10 cellular contexts compared by ENCODE assay signal in the genomic region with DNA sequence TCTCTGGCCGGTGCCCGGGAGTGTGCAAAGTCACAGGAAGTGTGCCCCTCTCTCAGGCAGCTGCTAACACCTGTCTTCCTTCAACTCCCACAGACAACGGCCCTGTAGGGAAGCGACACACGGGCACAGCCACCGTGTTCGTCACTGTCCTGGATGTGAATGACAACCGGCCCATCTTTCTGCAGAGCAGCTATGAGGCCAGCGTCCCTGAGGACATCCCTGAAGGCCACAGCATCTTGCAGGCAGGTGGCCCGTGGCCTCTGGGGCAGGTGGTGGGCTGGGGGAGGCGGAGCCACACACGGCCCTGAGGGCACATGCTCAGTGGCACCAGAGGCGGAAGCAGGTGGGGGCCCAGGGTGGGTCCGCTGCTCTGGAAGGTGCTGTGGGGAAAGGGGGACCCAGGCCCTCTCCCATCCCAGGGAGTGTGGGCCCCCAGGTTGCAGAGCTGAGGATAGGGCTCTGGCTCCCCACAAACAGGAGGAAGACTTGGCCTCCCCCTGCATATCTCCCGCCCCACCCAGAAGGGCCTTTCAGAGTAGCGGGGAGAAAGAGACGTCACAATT. TPM values are rescaled to one million over a fixed set of nuclear protein-coding genes. Genes with fewer than 3 reads are reported as not detected.
A peak's percentile ranks its signal among the peaks of the same experiment; 100 is the strongest.
DNase-seq lines count a peak whose midpoint lies in the region; ATAC-seq, FAIRE-seq and TF ChIP-seq lines count a peak whose summit lies in the region.
"Had no signal": no experiment of that assay in that cellular context is flagged by ENCODE, and none has a peak within 500 bp of the region (broad histone marks: within the 10 kb centered on the region; RNA-seq: fewer than 3 reads in every experiment).

No MANE protein-coding gene starts in this region.

- peaks cover 12% of the 10 kb centered on the region; the same call in 1 of the 2 replicates for H3F3A ChIP-seq in GM23248 (ENCODE audit: insufficient read depth)

- H3K79me2 ChIP-seq in GM23248 (ENCODE audit: insufficient read depth), result no peaks in the 10 kb centered on the region

- no peaks in the 10 kb centered on the region for H3K9me2 ChIP-seq in GM23248 (ENCODE audit: insufficient read depth)

- no peak for TF ChIP-seq CTCF in right atrium auricular region (IDR thresholded peaks at IDR 0.05)
- no peak for TF ChIP-seq CTCF in GM20000 (IDR thresholded peaks at IDR 0.05; ENCODE audit: extremely low read depth, missing control alignments)
- TF ChIP-seq CTCF in D721Med (IDR thresholded peaks at IDR 0.05; ENCODE audit: insufficient read depth, missing control alignments), result no peak

- peaks cover 75% of the 10 kb centered on the region for H3K4me1 Mint-ChIP-seq in activated CD8-positive, alpha-beta T cell treated with anti-CD3 and anti-CD28 coated beads, Interleukin-2, amount 10 ng/mL, durations not matched to agents 7 days and 5 days (ENCODE audit: low read depth)

- 79 to 82% methylated on average over 16 of the region's 17 CpGs for WGBS in GM23248 (ENCODE audit: low coverage in 1 of 2, low lambda C conversion rate in 2 of 2, missing lambda C conversion rate in 2 of 2), 2 experiments

- H3K27ac ChIP-seq in GM23248, result peak overlapping the region; percentile 94
- H3K27ac ChIP-seq in right atrium auricular region, result peak overlapping the region; percentile 79 to 93

- H3K27ac Mint-ChIP-seq in activated CD8-positive, alpha-beta T cell treated with anti-CD3 and anti-CD28 coated beads, Interleukin-2, amount 10 ng/mL, durations not matched to agents 7 days and 5 days, result peak overlapping the region; percentile 99
- H3K27ac Mint-ChIP-seq: progenitor cell of endocrine pancreas had no signal

- POLR2A ChIA-PET in activated CD8-positive, alpha-beta T cell treated with anti-CD3 and anti-CD28 coated beads, Interleukin-2, amount 10 ng/mL, durations not matched to agents 7 days and 5 days (lab: Charles Lee), result interaction anchor here (0.6 to 3.0 kb wide), 13 partner anchors 11 to 61 kb away, joined by 3 to 15 read pairs (median 4); a partner anchor contains a TSS

- H3K36me3 Mint-ChIP-seq in activated CD8-positive, alpha-beta T cell treated with anti-CD3 and anti-CD28 coated beads, Interleukin-2, amount 10 ng/mL, durations not matched to agents 7 days and 5 days (ENCODE audit: low read depth), result peaks cover 3% of the 10 kb centered on the region

- H3K36me3 ChIP-seq in GM23248 (ENCODE audit: low read depth) (no peaks in the 10 kb centered on the region), right atrium auricular region (no peaks in the 10 kb centered on the region)

- CTCF ChIA-PET in activated CD8-positive, alpha-beta T cell treated with anti-CD3 and anti-CD28 coated beads, Interleukin-2, amount 10 ng/mL, durations not matched to agents 7 days and 5 days (lab: Charles Lee), result interaction anchor here (0.8 to 7.3 kb wide), 12 partner anchors 10 to 329 kb away, joined by 3 to 50 read pairs (median 4); a partner anchor contains a TSS

- no peaks in the 10 kb centered on the region for H4K20me1 ChIP-seq in GM23248 (ENCODE audit: insufficient read depth)

- DNase-seq in GM23248, result no peak
- peak; percentile 60 for DNase-seq in activated CD8-positive, alpha-beta T cell treated with anti-CD3 and anti-CD28 coated beads, Interleukin-2, amount 10 ng/mL, durations not matched to agents 7 days and 5 days
- no peak for DNase-seq in right atrium auricular region (ENCODE audit: low spot score)
- DNase-seq in stimulated activated CD8-positive, alpha-beta memory T cell treated with anti-CD3 and anti-CD28 coated beads, Interleukin-15, amount 100 ng/mL, for 1 hour (ENCODE audit: low read depth), result peak; percentile 14
- DNase-seq in HCEC 1CT, result no peak
- no peak for DNase-seq in GM20000 (ENCODE audit: low spot score)
- no peak for DNase-seq in RPMI8226
- no peak for DNase-seq in D721Med (ENCODE audit: insufficient read length, low spot score)
- DNase-seq: NCI-H82 had no signal

- H3K4me3 ChIP-seq in GM23248 (no peak overlapping the region), right atrium auricular region (no peak overlapping the region)

- in situ Hi-C loops in GM23248 (cut with MboI), result no loop called here

- peak overlapping the region; percentile 86 for H3K9ac ChIP-seq in GM23248

- H3K27me3 Mint-ChIP-seq in activated CD8-positive, alpha-beta T cell treated with anti-CD3 and anti-CD28 coated beads, Interleukin-2, amount 10 ng/mL, durations not matched to agents 7 days and 5 days (ENCODE audit: low read depth), result no peaks in the 10 kb centered on the region

- FAIRE-seq in D721Med (lab: Jason Lieb, UNC), result no peak

- H3K4me1 ChIP-seq in GM23248 (ENCODE audit: insufficient read depth) (peaks cover 22% of the 10 kb centered on the region), right atrium auricular region (peaks cover 0 to 54% of the 10 kb centered on the region in 2 donors)

- no peaks in the 10 kb centered on the region for H3K9me3 Mint-ChIP-seq in activated CD8-positive, alpha-beta T cell treated with anti-CD3 and anti-CD28 coated beads, Interleukin-2, amount 10 ng/mL, durations not matched to agents 7 days and 5 days (ENCODE audit: insufficient read depth)

- H3K4me3 Mint-ChIP-seq in activated CD8-positive, alpha-beta T cell treated with anti-CD3 and anti-CD28 coated beads, Interleukin-2, amount 10 ng/mL, durations not matched to agents 7 days and 5 days, result peak overlapping the region; percentile 80

- H3K4me2 ChIP-seq in GM23248 (ENCODE audit: unreplicated experiment), result peak overlapping the region; percentile 39

- H3K27me3 ChIP-seq in GM23248 (replicated peaks; ENCODE audit: insufficient read depth) (no peaks in the 10 kb centered on the region), right atrium auricular region (no peaks in the 10 kb centered on the region)

- peak overlapping the region; percentile 90 for H2AFZ ChIP-seq in GM23248

- ATAC-seq in activated CD8-positive, alpha-beta T cell treated with anti-CD3 and anti-CD28 coated beads, Interleukin-2, amount 10 ng/mL, durations not matched to agents 7 days and 5 days, result peak; percentile 40

- no peaks in the 10 kb centered on the region for H3K9me3 ChIP-seq in GM23248 (ENCODE audit: low read depth)
- H3K9me3 ChIP-seq in right atrium auricular region, result no peaks in the 10 kb centered on the region

RNA-seq across cellular contexts. Expression of a gene that starts 6.9 kb away (rescaled TPM):
- not detected in 2 replicates for total RNA-seq in GM23248 (2014; rRNA removed; shearing (Covaris generic))
- 0.06 TPM in 1 of 2 replicates, not detected in the other for polyA plus RNA-seq in GM23248 (2016; fragmentation: Nextera tagmentation; extraction: Ambion mirVana)
- 1 to 10 TPM in 1 of 2 experiments, under 1 TPM in 1; 0.73 to 1.1 TPM for total RNA-seq in activated CD8-positive, alpha-beta T cell treated with anti-CD3 and anti-CD28 coated beads, Interleukin-2, amount 10 ng/mL, durations not matched to agents 7 days and 5 days
- total RNA-seq in right atrium auricular region, result 1 to 10 TPM in 1 of 2 donors, not detected in 1; 1.3 TPM
- total RNA-seq: progenitor cell of endocrine pancreas had no signal

Comparison
In these comparisons a context has a peak if more than half of its experiments do, and no peak if none do; other contexts are left out.
1. DNase-seq: peak in activated CD8-positive, alpha-beta T cell treated with anti-CD3 and anti-CD28 coated beads, Interleukin-2, amount 10 ng/mL, durations not matched to agents 7 days and 5 days (single experiment) and stimulated activated CD8-positive, alpha-beta memory T cell treated with anti-CD3 and anti-CD28 coated beads, Interleukin-15, amount 100 ng/mL, for 1 hour (single experiment); none in GM23248 (single experiment), right atrium auricular region (single experiment), HCEC 1CT (single experiment), GM20000 (single experiment), RPMI8226 (single experiment) and D721Med (single experiment).